Comparison of ENCODE assay signal across 40 cellular contexts in the genomic region with DNA sequence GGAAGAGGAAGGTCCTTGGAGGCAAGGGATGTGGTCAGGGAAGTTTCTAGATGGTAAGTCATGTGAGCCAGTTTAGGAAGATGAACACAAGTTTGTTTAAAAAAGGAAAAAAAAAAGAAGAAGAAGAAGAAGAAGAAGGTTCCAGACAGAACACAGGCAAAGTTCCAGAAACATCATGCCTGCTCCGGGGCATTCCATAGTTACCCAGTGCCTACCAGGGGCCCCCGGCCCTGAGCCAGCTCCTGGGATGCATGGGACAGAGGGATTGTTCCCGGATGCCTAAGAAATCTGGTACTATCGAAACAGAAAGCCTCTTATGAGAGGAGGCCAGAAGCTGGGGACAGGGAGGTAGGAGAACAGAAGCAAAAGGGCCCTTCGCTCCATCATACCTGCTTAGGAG. TPM values are rescaled to one million over a fixed set of nuclear protein-coding genes. Genes with fewer than 3 reads are reported as not detected.
"Had no signal": no experiment of that assay in that cellular context is flagged by ENCODE, and none has a peak within 500 bp of the region (broad histone marks: within the 10 kb centered on the region; RNA-seq: fewer than 3 reads in every experiment).

No MANE protein-coding gene starts in this region.

- H3K27ac ChIP-seq: brain microvascular endothelial cell, PC-9, RWPE1 had no signal

- H3K9me3 Mint-ChIP-seq: activated CD4-positive, alpha-beta memory T cell treated with anti-CD3 and anti-CD28 coated beads, Interleukin-2, amount 10 ng/mL, durations not matched to agents 7 days and 5 days; activated naive CD8-positive, alpha-beta T cell treated with anti-CD3 and anti-CD28 coated beads for 36 hours; T-cell had no signal

- H3K4me1 Mint-ChIP-seq: WTC11 had no signal

- H3K36me3 ChIP-seq: brain microvascular endothelial cell had no signal

- FAIRE-seq: RCC 7860 had no signal

- ATAC-seq: activated CD4-positive, CD25-positive, alpha-beta regulatory T cell treated with anti-CD3 and anti-CD28 coated beads, Interleukin-2, amount 50 U/mL, for 24 hours; activated CD8-positive, alpha-beta memory T cell treated with anti-CD3 and anti-CD28 coated beads, Interleukin-2, amount 10 ng/mL, durations not matched to agents 7 days and 5 days; Right ventricle myocardium inferior; SK-N-SH treated with all-trans-retinoic acid at 6 μM for 48 hours; T-cell; WTC11 had no signal

- H3K27ac Mint-ChIP-seq: activated CD4-positive, alpha-beta memory T cell treated with anti-CD3 and anti-CD28 coated beads, Interleukin-2, amount 10 ng/mL, durations not matched to agents 7 days and 5 days; activated CD8-positive, alpha-beta memory T cell treated with anti-CD3 and anti-CD28 coated beads, Interleukin-2, amount 10 ng/mL, durations not matched to agents 7 days and 5 days; activated naive CD8-positive, alpha-beta T cell treated with anti-CD3 and anti-CD28 coated beads for 36 hours; T-cell; WTC11 had no signal

- H2AFZ ChIP-seq: PC-9 had no signal

- H3K4me3 Mint-ChIP-seq: activated CD4-positive, alpha-beta memory T cell treated with anti-CD3 and anti-CD28 coated beads, Interleukin-2, amount 10 ng/mL, durations not matched to agents 7 days and 5 days; activated CD8-positive, alpha-beta memory T cell treated with anti-CD3 and anti-CD28 coated beads, Interleukin-2, amount 10 ng/mL, durations not matched to agents 7 days and 5 days; activated naive CD8-positive, alpha-beta T cell treated with anti-CD3 and anti-CD28 coated beads for 36 hours; T-cell; WTC11 had no signal

- H3K4me3 ChIP-seq: PC-9 had no signal

- DNase-seq: activated CD4-positive, alpha-beta memory T cell treated with anti-CD3 and anti-CD28 coated beads, Interleukin-2, amount 10 ng/mL, durations not matched to agents 7 days and 5 days; activated CD4-positive, alpha-beta T cell treated with anti-CD3 and anti-CD28 coated beads for 48 hours; activated CD8-positive, alpha-beta memory T cell treated with anti-CD3 and anti-CD28 coated beads for 24 hours; activated CD8-positive, alpha-beta memory T cell treated with anti-CD3 and anti-CD28 coated beads, Interleukin-2, amount 10 ng/mL, durations not matched to agents 7 days and 5 days; activated CD8-positive, alpha-beta memory T cell treated with anti-CD3 and anti-CD28 coated beads, Interleukin-2, amount 50 U/mL, for 48 hours; activated effector memory CD4-positive, alpha-beta T cell treated with anti-CD3 and anti-CD28 coated beads, Interleukin-2, amount 50 U/mL, for 16 hours; activated naive CD4-positive, alpha-beta T cell; activated naive CD4-positive, alpha-beta T cell treated with anti-CD3 and anti-CD28 coated beads, Interleukin-2, amount 50 U/mL, for 16 hours; activated naive CD8-positive, alpha-beta T cell treated with anti-CD3 and anti-CD28 coated beads for 36 hours; activated T-cell treated with anti-CD3 and anti-CD28 coated beads, Interleukin-2, amount 50 U/mL, for 48 hours; amniotic stem cell; aorta; brain microvascular endothelial cell; central memory CD4-positive, alpha-beta T cell; Karpas-422; KBM-7; NCI-H1048; NCI-H1105 treated with DMSO at 0.1 percent for 48 hours; NCI-H1436; NCI-H1694; NCI-H1930; NCI-H2081 treated with DMSO at 0.1 percent for 48 hours; NCI-H345; NCI-H524 treated with DMSO at 0.1 percent for 48 hours; NK-92 treated with Interleukin-12 subunit alpha and Interleukin-12 subunit beta, amount 100 ng/mL, for 24 hours; PC-9; SIG-M5; T-cell; T-helper 2 cell; T-helper 9 cell had no signal

- H3K4me2 ChIP-seq: PC-9 had no signal

RNA-seq across cellular contexts. Expression of gene CACNG4, which starts 21.3 kb away (rescaled TPM):
- total RNA-seq: activated CD4-positive, alpha-beta memory T cell treated with anti-CD3 and anti-CD28 coated beads, Interleukin-2, amount 10 ng/mL, durations not matched to agents 7 days and 5 days; activated CD8-positive, alpha-beta memory T cell treated with anti-CD3 and anti-CD28 coated beads, Interleukin-2, amount 10 ng/mL, durations not matched to agents 7 days and 5 days; activated naive CD8-positive, alpha-beta T cell treated with anti-CD3 and anti-CD28 coated beads for 36 hours; aorta; MCF 10A; OCI-LY7; Right ventricle myocardium inferior; SK-MEL-5 had no signal
- polyA plus RNA-seq: aorta had no signal

RNA-seq across cellular contexts. Expression of gene CACNG1, which starts 58.5 kb away (rescaled TPM):
- total RNA-seq: activated CD4-positive, alpha-beta memory T cell treated with anti-CD3 and anti-CD28 coated beads, Interleukin-2, amount 10 ng/mL, durations not matched to agents 7 days and 5 days; activated CD8-positive, alpha-beta memory T cell treated with anti-CD3 and anti-CD28 coated beads, Interleukin-2, amount 10 ng/mL, durations not matched to agents 7 days and 5 days; activated naive CD8-positive, alpha-beta T cell treated with anti-CD3 and anti-CD28 coated beads for 36 hours; aorta; MCF 10A; NCI-H460; OCI-LY7; PC-9; Right ventricle myocardium inferior; SK-MEL-5; T-cell; WTC11 had no signal
